In the genomic region with DNA sequence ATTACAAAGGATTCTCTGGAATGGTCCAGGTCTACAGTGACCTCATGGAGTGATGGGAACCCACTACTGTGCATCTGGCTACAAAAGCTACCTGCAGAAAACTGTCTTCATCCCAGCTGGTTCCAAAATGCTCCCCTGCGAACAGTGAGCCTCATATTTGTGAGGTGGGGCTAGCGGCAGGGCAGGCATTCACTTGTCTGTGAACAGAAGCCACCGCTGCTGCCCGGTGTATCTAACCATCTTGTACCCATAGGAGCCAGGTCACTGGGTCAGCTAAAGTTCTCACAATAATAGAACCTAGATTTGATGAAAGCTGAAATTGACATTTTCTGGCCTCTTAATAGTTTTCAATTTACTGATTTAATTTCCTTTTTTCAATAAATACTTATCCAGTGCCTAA, we compare ENCODE assay signal across 17 cellular contexts.
"Had no signal": no experiment of that assay in that cellular context is flagged by ENCODE, and none has a peak within 500 bp of the region (broad histone marks: within the 10 kb centered on the region; RNA-seq: fewer than 3 reads in every experiment).

No MANE protein-coding gene starts in this region.

- DNase-seq: activated CD4-positive, alpha-beta T cell treated with anti-CD3 and anti-CD28 coated beads, Interleukin-2, amount 10 ng/mL, durations not matched to agents 7 days and 5 days; effector memory CD4-positive, alpha-beta T cell; foreskin melanocyte; kidney glomerular epithelial cell; natural killer cell; SK-N-SH; small intestine; stimulated activated CD4-positive, alpha-beta T cell treated with anti-CD3 and anti-CD28 coated beads, Interleukin-15, amount 100 ng/mL, for 24 hours; stimulated activated naive B cell treated with anti-CD40 and anti-IgM and Interleukin-4, amounts not matched to agents 10 μg/mL and 1 μg/mL and 100 μg/mL, for 72 hours had no signal

- ATAC-seq: esophagus mucosa; left lung; natural killer cell; sciatic nerve; stimulated activated naive B cell treated with anti-CD40 and anti-IgM and Interleukin-4, amounts not matched to agents 10 μg/mL and 1 μg/mL and 100 μg/mL, for 72 hours had no signal

- H3K4me3 Mint-ChIP-seq: activated CD4-positive, alpha-beta T cell treated with anti-CD3 and anti-CD28 coated beads, Interleukin-2, amount 10 ng/mL, durations not matched to agents 7 days and 5 days; activated T-helper 1 cell treated with anti-CD3 and anti-CD28 coated beads, Interleukin-12 subunit alpha, Interleukin-12 subunit beta, Interleukin-2, Interleukin-4 antibody, amounts not matched to agents 30 ng/mL and 10 ng/mL and 1 ng/mL, durations not matched to agents 14 hours and 24 hours and 36 hours; brain; natural killer cell; stimulated activated naive B cell treated with anti-CD40 and anti-IgM and Interleukin-4, amounts not matched to agents 10 μg/mL and 1 μg/mL and 100 μg/mL, for 72 hours; type B pancreatic cell had no signal

- H3K4me3 ChIP-seq: left lung, lung, thoracic aorta had no signal

- H3K27ac ChIP-seq: left lung, thoracic aorta had no signal

- H3K9me3 ChIP-seq: left lung, SK-N-SH, thoracic aorta had no signal

- H3K36me3 ChIP-seq: left lung, thoracic aorta had no signal

- H3K36me3 Mint-ChIP-seq: natural killer cell, type B pancreatic cell had no signal

- H3K27me3 Mint-ChIP-seq: activated CD4-positive, alpha-beta T cell treated with anti-CD3 and anti-CD28 coated beads, Interleukin-2, amount 10 ng/mL, durations not matched to agents 7 days and 5 days had no signal

- H3K27ac Mint-ChIP-seq: activated CD4-positive, alpha-beta T cell treated with anti-CD3 and anti-CD28 coated beads, Interleukin-2, amount 10 ng/mL, durations not matched to agents 7 days and 5 days; activated T-helper 1 cell treated with anti-CD3 and anti-CD28 coated beads, Interleukin-12 subunit alpha, Interleukin-12 subunit beta, Interleukin-2, Interleukin-4 antibody, amounts not matched to agents 30 ng/mL and 10 ng/mL and 1 ng/mL, durations not matched to agents 14 hours and 24 hours and 36 hours; natural killer cell; stimulated activated naive B cell treated with anti-CD40 and anti-IgM and Interleukin-4, amounts not matched to agents 10 μg/mL and 1 μg/mL and 100 μg/mL, for 72 hours; type B pancreatic cell had no signal

- H3K9me3 Mint-ChIP-seq: natural killer cell, type B pancreatic cell had no signal
